ENCODE assay signal across 17 cellular contexts in genomic region chr1:185352067-185352466, GRCh38. TPM values are rescaled to one million over a fixed set of nuclear protein-coding genes. Genes with fewer than 3 reads are reported as not detected.
A peak's percentile ranks its signal among the peaks of the same experiment; 100 is the strongest.
DNase-seq lines count a peak whose midpoint lies in the region; ATAC-seq, FAIRE-seq and TF ChIP-seq lines count a peak whose summit lies in the region.
"Had no signal": no experiment of that assay in that cellular context is flagged by ENCODE, and none has a peak within 500 bp of the region (broad histone marks: within the 10 kb centered on the region; RNA-seq: fewer than 3 reads in every experiment).

No MANE protein-coding gene starts in this region.

- no peaks in the 10 kb centered on the region for H3K9me3 Mint-ChIP-seq in nephron

- peaks cover 34% of the 10 kb centered on the region for H3K4me1 Mint-ChIP-seq in nephron

- TF ChIP-seq CTCF in nephron (IDR thresholded peaks at IDR 0.05; ENCODE audit: unreplicated experiment in 3 of 3) = no peak

- H3K36me3 Mint-ChIP-seq in nephron (ENCODE audit: low read depth) = no peaks in the 10 kb centered on the region

- DNase-seq in DMS 273 (lab: John Stamatoyannopoulos, UW; ENCODE audit: unreplicated experiment) (peak; percentile 39), DMS 273 treated with DMSO at 0.1 percent for 48 hours (lab: John Stamatoyannopoulos, UW) (no peak), NCI-H446 treated with DMSO at 0.1 percent for 48 hours (lab: John Stamatoyannopoulos, UW) (peak; percentile 21), dermis blood vessel endothelial cell (peak; percentile 77), frontal cortex (ENCODE audit: low spot score in 2 of 2) (no peak)
- DNase-seq: activated CD4-positive, CD25-positive, alpha-beta regulatory T cell treated with anti-CD3 and anti-CD28 coated beads, Interleukin-2, amount 50 U/mL, for 72 hours; activated naive CD4-positive, alpha-beta T cell; anterior cingulate cortex; cortex of kidney; left ventricle myocardium inferior; MM.1S; posterior cingulate gyrus; stimulated activated naive CD8-positive, alpha-beta T cell treated with anti-CD3 and anti-CD28 coated beads, Interleukin-15, Interleukin-2, amounts not matched to agents 100 U/mL and 50 U/mL, for 24 hours; trophoblast cell had no signal

- peak overlapping the region; percentile 37 to 60 (median 42) for H3K27ac Mint-ChIP-seq in nephron

- H3K4me3 Mint-ChIP-seq in nephron = no peak overlapping the region

- no peaks in the 10 kb centered on the region for H3K27me3 Mint-ChIP-seq in nephron (ENCODE audit: low read depth)

- ATAC-seq in GM18519 (IDR thresholded peaks at IDR 0.05; ENCODE audit: low FRiP score, unreplicated experiment) (no peak), HG02885 (IDR thresholded peaks at IDR 0.05; ENCODE audit: poor library complexity, unreplicated experiment) (no peak)
- ATAC-seq: stimulated activated naive CD8-positive, alpha-beta T cell treated with anti-CD3 and anti-CD28 coated beads, Interleukin-15, Interleukin-2, amounts not matched to agents 100 U/mL and 50 U/mL, for 24 hours had no signal

- FAIRE-seq in frontal cortex (lab: Jason Lieb, UNC) = no peak

RNA-seq across cellular contexts. Expression of gene IVNS1ABP, which starts 35.0 kb away (rescaled TPM):
- 94.5 and 107 TPM in 2 replicates for total RNA-seq in dermis blood vessel endothelial cell
- 182 TPM for total RNA-seq in frontal cortex

Comparison
In these comparisons a context has a peak if more than half of its experiments do, and no peak if none do; other contexts are left out.
1. DNase-seq: peak in DMS 273 (single experiment), NCI-H446 treated with DMSO at 0.1 percent for 48 hours (single experiment) and dermis blood vessel endothelial cell (single experiment); none in DMS 273 treated with DMSO at 0.1 percent for 48 hours (single experiment) and frontal cortex (0 of 2).